ENCODE assay signal across 23 cellular contexts in the genomic region with DNA sequence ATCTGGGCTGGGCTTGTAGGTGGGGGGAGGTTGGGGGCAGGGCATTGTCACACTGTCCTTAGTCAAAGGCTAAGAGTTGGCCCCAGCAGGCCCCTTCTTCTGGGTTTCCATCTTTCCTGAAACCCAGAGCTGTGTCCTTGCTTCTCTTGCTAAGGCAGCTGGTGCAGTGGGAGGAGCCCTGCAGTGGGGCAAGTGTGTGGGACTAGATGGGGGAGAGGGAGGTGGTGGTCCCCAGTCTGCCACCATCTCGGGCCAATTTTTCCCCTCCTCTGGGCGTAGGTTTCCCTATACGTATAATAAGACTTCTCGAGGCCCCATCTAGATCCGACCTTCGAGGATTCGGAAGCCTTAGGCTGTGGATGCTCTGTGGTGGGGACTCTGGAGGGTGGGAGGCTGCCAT. TPM values are rescaled to one million over a fixed set of nuclear protein-coding genes. Genes with fewer than 3 reads are reported as not detected.
A peak's percentile ranks its signal among the peaks of the same experiment; 100 is the strongest.
DNase-seq lines count a peak whose midpoint lies in the region; ATAC-seq and TF ChIP-seq lines count a peak whose summit lies in the region.
"Had no signal": no experiment of that assay in that cellular context is flagged by ENCODE, and none has a peak within 500 bp of the region (broad histone marks: within the 10 kb centered on the region; RNA-seq: fewer than 3 reads in every experiment).

No MANE protein-coding gene starts in this region.

- no peaks in the 10 kb centered on the region for H3K36me3 ChIP-seq in NT2/D1 (ENCODE audit: insufficient read depth, insufficient read length, low read length)
- H3K36me3 ChIP-seq in upper lobe of right lung, result no peaks in the 10 kb centered on the region
- no peaks in the 10 kb centered on the region for H3K36me3 ChIP-seq in stomach
- H3K36me3 ChIP-seq: MG63 had no signal

- H3K4me3 ChIP-seq in NT2/D1 (ENCODE audit: insufficient read length, low read depth) (no peak overlapping the region), upper lobe of right lung (no peak overlapping the region), stomach (no peak overlapping the region)
- H3K4me3 ChIP-seq: A549, MG63 had no signal

- H3K4me1 ChIP-seq in NT2/D1 (ENCODE audit: insufficient read depth, insufficient read length) (peaks cover 5% of the 10 kb centered on the region), upper lobe of right lung (no peaks in the 10 kb centered on the region), stomach (peaks cover 5 to 21% (median 16%) of the 10 kb centered on the region in 4 donors)

- 88 to 98% (median 93%) methylated on average over 7 of the region's 7 CpGs for WGBS in stomach, 5 donors

- H3K27ac ChIP-seq in cingulate gyrus (ENCODE audit: low read depth, low read length), result peak overlapping the region; percentile 10
- no peak overlapping the region for H3K27ac ChIP-seq in upper lobe of right lung
- H3K27ac ChIP-seq in stomach, result no peak overlapping the region

- no peak for TF ChIP-seq CTCF in upper lobe of right lung (IDR thresholded peaks at IDR 0.05)
- TF ChIP-seq CTCF in stomach (IDR thresholded peaks at IDR 0.05), result no peak

- H3K9ac ChIP-seq in NT2/D1 (ENCODE audit: insufficient read length, low read depth), result peak overlapping the region; percentile 10
- H3K9ac ChIP-seq: SK-N-SH had no signal

- ATAC-seq in upper lobe of right lung (no peak), HG02840 (IDR thresholded peaks at IDR 0.05; ENCODE audit: low FRiP score, unreplicated experiment) (no peak)
- ATAC-seq: A549, PC-3 had no signal

- H3K9me3 ChIP-seq in NT2/D1 (ENCODE audit: insufficient read depth, low read length) (no peaks in the 10 kb centered on the region), upper lobe of right lung (no peaks in the 10 kb centered on the region), stomach (no peaks in the 10 kb centered on the region)
- H3K9me3 ChIP-seq: A549, MG63, SK-N-SH had no signal

- H3K27me3 ChIP-seq in NT2/D1 (ENCODE audit: insufficient read depth, insufficient read length) (peaks cover 29% of the 10 kb centered on the region), upper lobe of right lung (peaks cover 38% of the 10 kb centered on the region), stomach (peaks cover 0 to 67% (median 32%) of the 10 kb centered on the region in 3 donors)
- H3K27me3 ChIP-seq: MG63 had no signal

- TF ChIP-seq POLR2A in stomach (IDR thresholded peaks at IDR 0.05), result no peak

- DNase-seq in NT2/D1 (ENCODE audit: low read depth, low spot score), result no peak
- peak; percentile 35 for DNase-seq in islet precursor cell
- DNase-seq in upper lobe of right lung, result peak; percentile 40
- no peak for DNase-seq in stomach
- no peak for DNase-seq in GF-D8 (lab: John Stamatoyannopoulos, UW)
- DNase-seq: AML-193; C1 segment of cervical spinal cord; CD4-positive, alpha-beta memory T cell; COR-L47; GOT3; KG1; MG63; NCI-H1105 treated with DMSO at 0.1 percent for 48 hours; NCI-H146; NCI-H1930; NCI-H446; NCI-H524 treated with DMSO at 0.1 percent for 48 hours; NCI-H774; PC-3; SK-N-SH had no signal

- TF ChIP-seq EP300 in stomach (IDR thresholded peaks at IDR 0.05), result no peak

- intact Hi-C loops in upper lobe of right lung (cut with DNase I), result no loop called here
- intact Hi-C loops in stomach (cut with DNase I; ENCODE audit: low total_unique reads), result no loop called here

RNA-seq across cellular contexts. Expression of gene KCNF1, which starts 3.5 kb away (rescaled TPM):
- total RNA-seq in upper lobe of right lung (0.17 TPM), stomach (under 1 TPM in 1 of 5 donors, not detected in 4; 0.92 TPM)
- under 1 TPM; 0.05 to 0.92 (median 0.25) TPM for polyA plus RNA-seq in stomach
- total RNA-seq: CD4-positive, alpha-beta memory T cell had no signal
- polyA plus RNA-seq: CD4-positive, alpha-beta memory T cell had no signal

Comparison
In these comparisons a context has a peak if more than half of its experiments do, and no peak if none do; other contexts are left out.
1. DNase-seq: peak in islet precursor cell (single experiment) and upper lobe of right lung (single experiment); none in NT2/D1 (single experiment), stomach (single experiment) and GF-D8 (single experiment).